7 cellular contexts compared by ENCODE assay signal in genomic region chr10:12041766-12042408, GRCh38. TPM values are rescaled to one million over a fixed set of nuclear protein-coding genes. Genes with fewer than 3 reads are reported as not detected.
DNase-seq lines count a peak whose midpoint lies in the region; TF ChIP-seq lines count a peak whose summit lies in the region.

No MANE protein-coding gene starts in this region.

- H3K4me1 ChIP-seq in HUES48 (ENCODE audit: control insufficient read depth, insufficient read depth, low read length), result peaks cover 13% of the 10 kb centered on the region
- no peaks in the 10 kb centered on the region for H3K4me1 ChIP-seq in urinary bladder (ENCODE audit: insufficient read depth)

- H3K4me1 Mint-ChIP-seq in activated CD4-positive, alpha-beta T cell treated with anti-CD3 and anti-CD28 coated beads, Interleukin-2, amount 10 ng/mL, durations not matched to agents 24 days and 14 days, result peaks cover 32% of the 10 kb centered on the region
- H3K4me1 Mint-ChIP-seq in neural crest cell, result peaks cover 29% of the 10 kb centered on the region

- peak overlapping the region; percentile 84 for H3K9ac ChIP-seq in HUES48 (ENCODE audit: low read depth, low read length)

- H3K27ac Mint-ChIP-seq in activated CD4-positive, alpha-beta T cell treated with anti-CD3 and anti-CD28 coated beads, Interleukin-2, amount 10 ng/mL, durations not matched to agents 24 days and 14 days, result peak overlapping the region; percentile 100
- H3K27ac Mint-ChIP-seq in neural crest cell (ENCODE audit: unreplicated experiment), result peak overlapping the region; percentile 86

- peaks cover 22% of the 10 kb centered on the region for H3K36me3 Mint-ChIP-seq in activated CD4-positive, alpha-beta T cell treated with anti-CD3 and anti-CD28 coated beads, Interleukin-2, amount 10 ng/mL, durations not matched to agents 24 days and 14 days (ENCODE audit: low read depth)
- H3K36me3 Mint-ChIP-seq in neural crest cell (ENCODE audit: low read depth), result peaks cover 5% of the 10 kb centered on the region

- peak overlapping the region; percentile 95 for H3K4me3 Mint-ChIP-seq in activated CD4-positive, alpha-beta T cell treated with anti-CD3 and anti-CD28 coated beads, Interleukin-2, amount 10 ng/mL, durations not matched to agents 24 days and 14 days
- H3K4me3 Mint-ChIP-seq in neural crest cell, result peak overlapping the region; percentile 98

- H3K4me3 ChIP-seq in GM12864 (ENCODE audit: low read depth, low read length) (peak overlapping the region; percentile 92), HUES48 (ENCODE audit: low read depth, low read length) (peak overlapping the region; percentile 91), epithelial cell of proximal tubule (ENCODE audit: low read depth, low read length) (peak overlapping the region; percentile 99), urinary bladder (ENCODE audit: low read depth, low read length) (peak overlapping the region; percentile 97)

- H3K9me3 ChIP-seq in HUES48 (ENCODE audit: control insufficient read depth, insufficient read depth, low read length), result no peaks in the 10 kb centered on the region

- H3K27me3 ChIP-seq in HUES48 (ENCODE audit: control insufficient read depth, insufficient read depth, low read length), result no peaks in the 10 kb centered on the region

- no peak for TF ChIP-seq CTCF in GM12864 (IDR thresholded peaks at IDR 0.05; ENCODE audit: low read depth, low read length, missing control alignments)
- no peak for TF ChIP-seq CTCF in epithelial cell of proximal tubule (conservative IDR thresholded peaks at IDR 0.05; ENCODE audit: low read depth, low read length)
- no peak for TF ChIP-seq CTCF in neural crest cell (conservative IDR thresholded peaks at IDR 0.05)

- intact Hi-C loops in activated CD4-positive, alpha-beta T cell treated with anti-CD3 and anti-CD28 coated beads, Interleukin-2, amount 10 ng/mL, durations not matched to agents 24 days and 14 days (cut with micrococcal nuclease), result loop anchor here (2.0 to 10.0 kb wide), 3 partner anchors 153 to 1119 kb away; partner anchors contain the start of genes MCM10 and NUDT5

- DNase-seq in GM12864 (ENCODE audit: low read depth) (peak; percentile 55), epithelial cell of proximal tubule (ENCODE audit: low read depth) (no peak), neural crest cell (ENCODE audit: low read depth, low spot score) (no peak), NCI-H1105 (lab: John Stamatoyannopoulos, UW) (no peak)
- DNase-seq in activated CD4-positive, alpha-beta T cell treated with anti-CD3 and anti-CD28 coated beads, Interleukin-2, amount 10 ng/mL, durations not matched to agents 24 days and 14 days, result peak; percentile 80

- peak overlapping the region; percentile 100 for H3K27ac ChIP-seq in HUES48 (ENCODE audit: low read depth, low read length)
- H3K27ac ChIP-seq in urinary bladder (ENCODE audit: low read depth), result peak overlapping the region; percentile 100

- peaks cover 4% of the 10 kb centered on the region for H3K27me3 Mint-ChIP-seq in activated CD4-positive, alpha-beta T cell treated with anti-CD3 and anti-CD28 coated beads, Interleukin-2, amount 10 ng/mL, durations not matched to agents 24 days and 14 days
- peaks cover 4% of the 10 kb centered on the region for H3K27me3 Mint-ChIP-seq in neural crest cell (ENCODE audit: low read depth)

- under 1% methylated on average over 26 of the region's 26 CpGs for WGBS in urinary bladder

- H3K9me3 Mint-ChIP-seq in activated CD4-positive, alpha-beta T cell treated with anti-CD3 and anti-CD28 coated beads, Interleukin-2, amount 10 ng/mL, durations not matched to agents 24 days and 14 days, result no peaks in the 10 kb centered on the region
- peaks cover 4% of the 10 kb centered on the region for H3K9me3 Mint-ChIP-seq in neural crest cell

- no peaks in the 10 kb centered on the region for H3K36me3 ChIP-seq in HUES48 (ENCODE audit: control insufficient read depth, insufficient read depth, low read length)
- no peaks in the 10 kb centered on the region for H3K36me3 ChIP-seq in urinary bladder (ENCODE audit: insufficient read depth)

RNA-seq across cellular contexts. Expression of gene UPF2, which starts 0.7 kb away (rescaled TPM):
- 38.9 and 41.4 TPM in 2 replicates for total RNA-seq in activated CD4-positive, alpha-beta T cell treated with anti-CD3 and anti-CD28 coated beads, Interleukin-2, amount 10 ng/mL, durations not matched to agents 24 days and 14 days
- total RNA-seq in epithelial cell of proximal tubule (11.3 and 12.2 TPM in 2 replicates), neural crest cell (25.1 and 26.2 TPM in 2 replicates), urinary bladder (31.4 TPM)
- polyA plus RNA-seq in urinary bladder, result 20.2 TPM

RNA-seq across cellular contexts. Expression of gene DHTKD1, which starts 26.9 kb away (rescaled TPM):
- total RNA-seq in activated CD4-positive, alpha-beta T cell treated with anti-CD3 and anti-CD28 coated beads, Interleukin-2, amount 10 ng/mL, durations not matched to agents 24 days and 14 days, result 17.2 and 21.6 TPM in 2 replicates
- 25.4 TPM in 2 replicates for total RNA-seq in epithelial cell of proximal tubule
- total RNA-seq in neural crest cell, result 55.3 and 56.1 TPM in 2 replicates
- 25.0 TPM for total RNA-seq in urinary bladder
- 12.9 TPM for polyA plus RNA-seq in urinary bladder

Comparison
In these comparisons a context has a peak if more than half of its experiments do, and no peak if none do; other contexts are left out.
1. DNase-seq: peak in GM12864 (single experiment) and activated CD4-positive, alpha-beta T cell treated with anti-CD3 and anti-CD28 coated beads, Interleukin-2, amount 10 ng/mL, durations not matched to agents 24 days and 14 days (single experiment); none in epithelial cell of proximal tubule (single experiment), neural crest cell (single experiment) and NCI-H1105 (single experiment).
2. Peak in every context shown above with its lines, with median percentiles within 50 percentile points of each other: H3K4me3 ChIP-seq.